8 cellular contexts compared by ENCODE assay signal in genomic region chr12:8452036-8452435, GRCh38. TPM values are rescaled to one million over a fixed set of nuclear protein-coding genes. Genes with fewer than 3 reads are reported as not detected.
"Had no signal": no experiment of that assay in that cellular context is flagged by ENCODE, and none has a peak within 500 bp of the region (broad histone marks: within the 10 kb centered on the region; RNA-seq: fewer than 3 reads in every experiment).

No MANE protein-coding gene starts in this region.

- H3K4me3 ChIP-seq: GM23248, K562 had no signal

- H3K27ac ChIP-seq: GM23248 had no signal

- ATAC-seq: K562 had no signal

- DNase-seq: GM23248, GOT3, H9, HCEC 1CT, IMR-90, KG1 had no signal

RNA-seq across cellular contexts. Expression of gene CLEC6A, which starts 3.7 kb away (rescaled TPM):
- total RNA-seq: GM23248, HT1080, IMR-90, K562 had no signal
